ENCODE assay signal across 9 cellular contexts in genomic region chr16:24983521-24983920, GRCh38. TPM values are rescaled to one million over a fixed set of nuclear protein-coding genes. Genes with fewer than 3 reads are reported as not detected.
DNase-seq lines count a peak whose midpoint lies in the region; ATAC-seq and TF ChIP-seq lines count a peak whose summit lies in the region.
"Had no signal": no experiment of that assay in that cellular context is flagged by ENCODE, and none has a peak within 500 bp of the region (broad histone marks: within the 10 kb centered on the region; RNA-seq: fewer than 3 reads in every experiment).

No MANE protein-coding gene starts in this region.

- H3K9me3 Mint-ChIP-seq in GM23338 = no peaks in the 10 kb centered on the region
- H3K9me3 Mint-ChIP-seq in activated T-helper 17 cell treated with anti-CD3 and anti-CD28 coated beads, Interleukin-2, amount 50 U/mL, for 72 hours = no peaks in the 10 kb centered on the region

- TF ChIP-seq CTCF in GM23338 (conservative IDR thresholded peaks at IDR 0.05; ENCODE audit: low read depth in 2 of 2) = no peak
- TF ChIP-seq CTCF in spleen (IDR thresholded peaks at IDR 0.05 in 8 of 11, conservative IDR thresholded peaks at IDR 0.05 in 3 of 11) = no peak

- DNase-seq in GM23338 (ENCODE audit: low spot score) (no peak), spleen (no peak), inferior parietal cortex (ENCODE audit: extremely low spot score) (no peak)
- DNase-seq: NCI-H146 had no signal

- no peak for ATAC-seq in GM23338
- ATAC-seq in activated T-helper 17 cell treated with anti-CD3 and anti-CD28 coated beads, Interleukin-2, amount 50 U/mL, for 72 hours (replicated peaks) = no peak
- no peak for ATAC-seq in GM21526 (IDR thresholded peaks at IDR 0.05; ENCODE audit: low FRiP score, unreplicated experiment)
- ATAC-seq in HG02610 (IDR thresholded peaks at IDR 0.05; ENCODE audit: unreplicated experiment) = no peak
- no peak for ATAC-seq in GM18861 (IDR thresholded peaks at IDR 0.05; ENCODE audit: unreplicated experiment)

- no peaks in the 10 kb centered on the region for H3F3A ChIP-seq in GM23338 (replicated peaks; ENCODE audit: low read depth)

- H3K27ac ChIP-seq in GM23338 (ENCODE audit: low read depth) = 0 out of 2 replicates have a peak overlapping the region, but pooled peaks have one; percentile 52
- peak overlapping the region; percentile 35 for H3K27ac ChIP-seq in layer of hippocampus (ENCODE audit: low read depth, low read length)
- peak overlapping the region; percentile 77 to 90 (median 84) for H3K27ac ChIP-seq in spleen

- peak overlapping the region; percentile 68 for H3K27ac Mint-ChIP-seq in GM23338
- peak overlapping the region; percentile 50 for H3K27ac Mint-ChIP-seq in activated T-helper 17 cell treated with anti-CD3 and anti-CD28 coated beads, Interleukin-2, amount 50 U/mL, for 72 hours

- no peak overlapping the region for H2AFZ ChIP-seq in GM23338

- H3K36me3 ChIP-seq in GM23338 (ENCODE audit: insufficient read depth) = no peaks in the 10 kb centered on the region
- no peaks in the 10 kb centered on the region for H3K36me3 ChIP-seq in spleen

- no peaks in the 10 kb centered on the region for H3K9me2 ChIP-seq in GM23338 (ENCODE audit: insufficient read depth)

- peaks cover 19% of the 10 kb centered on the region for H3K4me1 ChIP-seq in GM23338 (ENCODE audit: insufficient read depth)
- peaks cover 77 to 100% (median 96%) of the 10 kb centered on the region in 6 donors for H3K4me1 ChIP-seq in spleen

- H3K79me2 ChIP-seq in GM23338 (replicated peaks; ENCODE audit: insufficient read depth) = peaks cover 96% of the 10 kb centered on the region

- 45 to 52% (median 47%) methylated on average over 7 of the region's 7 CpGs for WGBS in spleen, 5 donors

- no peaks in the 10 kb centered on the region for H3K27me3 ChIP-seq in GM23338 (ENCODE audit: insufficient read depth)
- H3K27me3 ChIP-seq in layer of hippocampus (ENCODE audit: control insufficient read depth, insufficient read depth, low read length) = no peaks in the 10 kb centered on the region
- H3K27me3 ChIP-seq in spleen (replicated peaks in 1 of 7) = no peaks in the 10 kb centered on the region

- peaks cover 12% of the 10 kb centered on the region for H4K20me1 ChIP-seq in GM23338 (replicated peaks; ENCODE audit: insufficient read depth)

- no peak overlapping the region for H3K4me2 ChIP-seq in GM23338

- H3K4me3 ChIP-seq in GM23338 = no peak overlapping the region
- H3K4me3 ChIP-seq in spleen = no peak overlapping the region

- H3K9me3 ChIP-seq in spleen = peaks cover 0 to 6% (median 0%) of the 10 kb centered on the region in 8 donors

- no peak for TF ChIP-seq POLR2A in spleen (IDR thresholded peaks at IDR 0.05)

- H3K36me3 Mint-ChIP-seq in GM23338 (ENCODE audit: low read depth) = no peaks in the 10 kb centered on the region; the same call in 2 of the 3 replicates
- H3K36me3 Mint-ChIP-seq in activated T-helper 17 cell treated with anti-CD3 and anti-CD28 coated beads, Interleukin-2, amount 50 U/mL, for 72 hours (ENCODE audit: low read depth) = no peaks in the 10 kb centered on the region

- H3K27me3 Mint-ChIP-seq in GM23338 (ENCODE audit: insufficient read depth, low read depth, poor library complexity) = no peaks in the 10 kb centered on the region
- H3K27me3 Mint-ChIP-seq in activated T-helper 17 cell treated with anti-CD3 and anti-CD28 coated beads, Interleukin-2, amount 50 U/mL, for 72 hours = no peaks in the 10 kb centered on the region

- H3K4me1 Mint-ChIP-seq in GM23338 = peaks cover 28% of the 10 kb centered on the region
- H3K4me1 Mint-ChIP-seq in activated T-helper 17 cell treated with anti-CD3 and anti-CD28 coated beads, Interleukin-2, amount 50 U/mL, for 72 hours = peaks cover 34% of the 10 kb centered on the region

- intact Hi-C loops in spleen (cut with DNase I; ENCODE audit: low total_unique reads) = loop anchor here (10.0 kb wide), 1 partner anchor 61 kb away; no protein-coding TSS in a partner anchor

- H3K4me3 Mint-ChIP-seq in GM23338 = no peak overlapping the region
- peak overlapping the region; percentile 9 for H3K4me3 Mint-ChIP-seq in activated T-helper 17 cell treated with anti-CD3 and anti-CD28 coated beads, Interleukin-2, amount 50 U/mL, for 72 hours

TF ChIP-seq in GM23338, 12 proteins besides CTCF, POLR2A, EP300 and RAD21 (continues in another document):
- no peak for TF ChIP-seq POLR2AphosphoS5 (IDR thresholded peaks at IDR 0.05; ENCODE audit: low read depth)
- TF ChIP-seq ETS1 (IDR thresholded peaks at IDR 0.05) = no peak
- no peak for TF ChIP-seq ZNF331 (CRISPR knock-in tag; IDR thresholded peaks at IDR 0.05; ENCODE audit: low read depth)
- no peak for TF ChIP-seq REST (IDR thresholded peaks at IDR 0.05; ENCODE audit: unreplicated experiment)
- TF ChIP-seq JUNB (IDR thresholded peaks at IDR 0.05; ENCODE audit: unreplicated experiment) = no peak
- TF ChIP-seq EZH2 (IDR thresholded peaks at IDR 0.05; ENCODE audit: low read depth, unreplicated experiment) = no peak
- no peak for TF ChIP-seq NANOG (IDR thresholded peaks at IDR 0.05; ENCODE audit: borderline replicate concordance)
- no peak for TF ChIP-seq ZNF114 (CRISPR knock-in tag; IDR thresholded peaks at IDR 0.05)
- TF ChIP-seq CREB1 (CRISPR knock-in tag; IDR thresholded peaks at IDR 0.05; ENCODE audit: low read depth) = no peak

RNA-seq across cellular contexts. Expression of gene ARHGAP17, which starts 31.6 kb away (rescaled TPM):
- 59.0 and 85.5 TPM in 2 replicates for total RNA-seq in GM23338 (2014; rRNA removed; shearing (Covaris generic))
- polyA plus RNA-seq in GM23338 (2016; fragmentation: Nextera tagmentation; extraction: Ambion mirVana) (40.0 and 40.6 TPM in 2 replicates), spleen (100 to 1,000 TPM in 2 of 3 donors, 10 to 100 TPM in 1; 62.2 to 116 (median 102) TPM)
- 10 to 100 TPM; 47.7 to 73.8 TPM for total RNA-seq in activated T-helper 17 cell treated with anti-CD3 and anti-CD28 coated beads, Interleukin-2, amount 50 U/mL, for 72 hours
- 100 to 1,000 TPM; 126 to 254 (median 226) TPM for total RNA-seq in spleen
